In genomic region chr9:123742009-123742767, GRCh38 we compare ENCODE assay signal across 1 cellular context.
A peak's percentile ranks its signal among the peaks of the same experiment; 100 is the strongest.
TF ChIP-seq lines count a peak whose summit lies in the region.

No MANE protein-coding gene starts in this region.

TF ChIP-seq in HepG2, 621 proteins besides CTCF, POLR2A, EP300 and RAD21 (continued from another document and continues in another):
- TF ChIP-seq ARNT2 (CRISPR knock-in tag; IDR thresholded peaks at IDR 0.05; ENCODE audit: low read depth) (no peak), KLF11 (CRISPR knock-in tag; IDR thresholded peaks at IDR 0.05) (0 out of 2 replicates have a peak, but pooled peaks have one; percentile 3), HHEX (CRISPR knock-in tag; IDR thresholded peaks at IDR 0.05) (no peak; the same call in 1 of the 2 replicates), IRF1 (CRISPR knock-in tag; IDR thresholded peaks at IDR 0.05; ENCODE audit: low read depth) (no peak), XRCC5 (optimal IDR thresholded peaks at IDR 0.05; ENCODE audit: low read length) (peak; percentile 68), ARID5B (CRISPR knock-in tag; IDR thresholded peaks at IDR 0.05) (peak; percentile 78), ERF (CRISPR knock-in tag; IDR thresholded peaks at IDR 0.05) (peak; percentile 35; the same call in 1 of the 2 replicates), ZFX (CRISPR knock-in tag; IDR thresholded peaks at IDR 0.05; ENCODE audit: low read depth) (peak; percentile 70; the same call in 1 of the 2 replicates), ZNF280D (CRISPR knock-in tag; IDR thresholded peaks at IDR 0.05) (peak; percentile 41; the same call in 1 of the 2 replicates), ZNF570 (CRISPR knock-in tag; IDR thresholded peaks at IDR 0.05; ENCODE audit: borderline replicate concordance) (no peak), NFATC3 (CRISPR knock-in tag; IDR thresholded peaks at IDR 0.05) (0 out of 2 replicates have a peak, but pooled peaks have one; percentile 28), ZNF292 (CRISPR knock-in tag; IDR thresholded peaks at IDR 0.05; ENCODE audit: borderline replicate concordance, low read depth) (peak; percentile 80), ZNF136 (CRISPR knock-in tag; IDR thresholded peaks at IDR 0.05; ENCODE audit: low read depth) (0 out of 2 replicates have a peak, but pooled peaks have one; percentile 43), NFIC (IDR thresholded peaks at IDR 0.05; ENCODE audit: low read length) (peak; percentile 62; the same call in 1 of the 2 replicates), ZNF501 (CRISPR knock-in tag; IDR thresholded peaks at IDR 0.05) (0 out of 2 replicates have a peak, but pooled peaks have one; percentile 27), ZNF761 (CRISPR knock-in tag; conservative IDR thresholded peaks at IDR 0.05) (no peak), NR2F6 (IDR thresholded peaks at IDR 0.05) (peak; percentile 85), NR2F6 (CRISPR knock-in tag; IDR thresholded peaks at IDR 0.05) (peak; percentile 71), ZBTB7B (CRISPR knock-in tag; IDR thresholded peaks at IDR 0.05) (no peak), KMT2A (CRISPR knock-in tag; IDR thresholded peaks at IDR 0.05) (peak; percentile 41; the same call in 1 of the 2 replicates), SOX6 (IDR thresholded peaks at IDR 0.05) (no peak), SOX6 (CRISPR knock-in tag; IDR thresholded peaks at IDR 0.05) (peak; percentile 47; the same call in 1 of the 2 replicates), ZBTB39 (CRISPR knock-in tag; IDR thresholded peaks at IDR 0.05) (no peak), YEATS4 (CRISPR knock-in tag; IDR thresholded peaks at IDR 0.05; ENCODE audit: borderline replicate concordance) (0 out of 2 replicates have a peak, but pooled peaks have one; percentile 26), MLX (CRISPR knock-in tag; IDR thresholded peaks at IDR 0.05) (no peak), ZNF264 (CRISPR knock-in tag; IDR thresholded peaks at IDR 0.05) (0 out of 2 replicates have a peak, but pooled peaks have one; percentile 17), ZNF597 (CRISPR knock-in tag; IDR thresholded peaks at IDR 0.05) (no peak), ZBTB20 (CRISPR knock-in tag; IDR thresholded peaks at IDR 0.05; ENCODE audit: borderline replicate concordance, low read depth) (peak; percentile 68; the same call in 1 of the 2 replicates), BCL6 (CRISPR knock-in tag; IDR thresholded peaks at IDR 0.05) (peak; percentile 24; the same call in 1 of the 2 replicates), NFYB (CRISPR knock-in tag; IDR thresholded peaks at IDR 0.05) (no peak), PRMT3 (CRISPR knock-in tag; IDR thresholded peaks at IDR 0.05; ENCODE audit: borderline replicate concordance, low read depth) (no peak), NR2F2 (IDR thresholded peaks at IDR 0.05; ENCODE audit: borderline replicate concordance, low read depth) (peak; percentile 79), TEAD3 (CRISPR knock-in tag; optimal IDR thresholded peaks at IDR 0.05; ENCODE audit: borderline replicate concordance) (peak; percentile 7), PHF8 (CRISPR knock-in tag; IDR thresholded peaks at IDR 0.05) (0 out of 2 replicates have a peak, but pooled peaks have one; percentile 16), STAG1 (CRISPR knock-in tag; IDR thresholded peaks at IDR 0.05) (peak; percentile 25; the same call in 1 of the 2 replicates), POLR2G (IDR thresholded peaks at IDR 0.05; ENCODE audit: low read depth, low read length) (0 out of 2 replicates have a peak, but pooled peaks have one; percentile 36), ZSCAN9 (CRISPR knock-in tag; IDR thresholded peaks at IDR 0.05; ENCODE audit: borderline replicate concordance) (peak; percentile 52; the same call in 1 of the 2 replicates), POGZ (CRISPR knock-in tag; IDR thresholded peaks at IDR 0.05) (peak; percentile 61), RARA (CRISPR knock-in tag; IDR thresholded peaks at IDR 0.05) (peak; percentile 21; the same call in 1 of the 2 replicates), ZSCAN29 (CRISPR knock-in tag; conservative IDR thresholded peaks at IDR 0.05) (peak; percentile 37; the same call in 1 of the 2 replicates), ZNF484 (CRISPR knock-in tag; IDR thresholded peaks at IDR 0.05; ENCODE audit: borderline replicate concordance, low read depth) (no peak), DMAP1 (CRISPR knock-in tag; IDR thresholded peaks at IDR 0.05) (peak; percentile 42; the same call in 1 of the 2 replicates), BCLAF1 (IDR thresholded peaks at IDR 0.05) (no peak), ZSCAN31 (CRISPR knock-in tag; IDR thresholded peaks at IDR 0.05; ENCODE audit: low read depth) (no peak), ZNF574 (CRISPR knock-in tag; IDR thresholded peaks at IDR 0.05) (peak; percentile 32; the same call in 1 of the 2 replicates)
